8 cellular contexts compared by ENCODE assay signal in genomic region chrX:154398668-154399526, GRCh38. TPM values are rescaled to one million over a fixed set of nuclear protein-coding genes. Genes with fewer than 3 reads are reported as not detected.
DNase-seq lines count a peak whose midpoint lies in the region; ATAC-seq, FAIRE-seq and TF ChIP-seq lines count a peak whose summit lies in the region.

No MANE protein-coding gene starts in this region.

- no peaks in the 10 kb centered on the region for H3K4me1 ChIP-seq in HEK293 (ENCODE audit: control insufficient read depth, insufficient read depth, low read length)
- H3K4me1 ChIP-seq in mammary epithelial cell (ENCODE audit: insufficient read depth, low read length): peaks cover 9% of the 10 kb centered on the region
- no peaks in the 10 kb centered on the region for H3K4me1 ChIP-seq in small intestine (ENCODE audit: control insufficient read depth in 2 of 2, insufficient read depth in 1 of 2, low read depth in 1 of 2, low read length in 1 of 2)

- H3K36me3 Mint-ChIP-seq in WTC11: peaks cover 25% of the 10 kb centered on the region

- FAIRE-seq in small intestine (lab: Jason Lieb, UNC): no peak
- FAIRE-seq in H54 (lab: Jason Lieb, UNC): no peak

- peaks cover 16% of the 10 kb centered on the region for H3K4me1 Mint-ChIP-seq in WTC11

- H3K27ac ChIP-seq in HEK293 (ENCODE audit: extremely low read depth, low read depth, low read length) (peak overlapping the region; percentile 84), mammary epithelial cell (ENCODE audit: insufficient read depth, low read depth, low read length) (peak overlapping the region; percentile 91), small intestine (ENCODE audit: low read depth in 1 of 2, low read length in 1 of 2) (peak overlapping the region; percentile 94 to 100)

- intact Hi-C loops in mammary epithelial cell (cut with micrococcal nuclease): no loop called here

- POLR2A ChIA-PET in HEK293 (lab: Yijun Ruan, JAX): interaction anchor here (0.6 to 6.5 kb wide), 12 partner anchors 12 to 134 kb away, joined by 3 to 57 read pairs (median 7); partner anchors contain the start of genes DNASE1L1, EMD, FLNA and SLC10A3
- POLR2A ChIA-PET in WTC11 (lab: Charles Lee): interaction anchor here (1.1 to 2.6 kb wide), 7 partner anchors 10 to 29 kb away, joined by 4 to 12 read pairs (median 6); partner anchors contain the start of genes DNASE1L1 and EMD

- H3K9me3 Mint-ChIP-seq in WTC11: no peaks in the 10 kb centered on the region

- no peaks in the 10 kb centered on the region for H3K27me3 ChIP-seq in mammary epithelial cell (ENCODE audit: insufficient read depth, low read length)
- no peaks in the 10 kb centered on the region for H3K27me3 ChIP-seq in small intestine (ENCODE audit: control insufficient read depth in 2 of 2, insufficient read depth in 2 of 2, low read length in 2 of 2)

- no peak for TF ChIP-seq POLR2A in H54 (IDR thresholded peaks at IDR 0.05; ENCODE audit: low read depth, low read length)

- WGBS in mammary epithelial cell (ENCODE audit: low coverage, missing lambda C conversion rate): 39% methylated on average over 45 of the region's 49 CpGs
- 1 to 48% (median 8%) methylated on average over 46 to 49 of the region's 49 CpGs for WGBS in small intestine, 3 donors

- DNase-seq in COLO668 (lab: John Stamatoyannopoulos, UW; ENCODE audit: unreplicated experiment) (peak; percentile 93), NCI-H2107 treated with DMSO at 0.1 percent for 48 hours (lab: John Stamatoyannopoulos, UW; ENCODE audit: unreplicated experiment) (peak; percentile 43), WTC11 (ENCODE audit: low spot score) (peak; percentile 72), mammary epithelial cell (peak; percentile 61), inferior parietal cortex (ENCODE audit: extremely low spot score) (peak; percentile 74), small intestine (peak; percentile 81), H54 (ENCODE audit: insufficient read length, low spot score) (no peak)

- in situ Hi-C loops in mammary epithelial cell (cut with MboI; ENCODE audit: low sequenced_read_pairs in 2 of 2): no loop called here

- H3K36me3 ChIP-seq in HEK293 (ENCODE audit: control insufficient read depth in 2 of 2, insufficient read depth in 1 of 2, low read length in 2 of 2) (peaks cover 0 to 44% of the 10 kb centered on the region in 2 experiments; a peak in 1 of 3 replicates), mammary epithelial cell (ENCODE audit: insufficient read depth, low read length) (peaks cover 8% of the 10 kb centered on the region), small intestine (ENCODE audit: control insufficient read depth in 2 of 2, insufficient read depth in 2 of 2, low read length in 2 of 2) (peaks cover 0 to 3% of the 10 kb centered on the region in 2 donors)

- no peak for ATAC-seq in WTC11

- BruUV-seq in mammary epithelial cell (replicated peaks; lab: Mats Ljungman, UMichigan): TSS peak; percentile 72

- H3K4me3 ChIP-seq in HEK293 (ENCODE audit: low read depth, low read length) (peak overlapping the region; percentile 66), mammary epithelial cell (replicated peaks in 1 of 3; ENCODE audit: insufficient read depth in 1 of 3, low read depth in 2 of 3, low read length in 3 of 3) (peak overlapping the region; percentile 61 to 87 (median 81)), small intestine (ENCODE audit: low read depth in 1 of 2, low read length in 2 of 2) (peak overlapping the region; percentile 61 to 78)

- no peaks in the 10 kb centered on the region for H4K20me1 ChIP-seq in mammary epithelial cell (ENCODE audit: insufficient read depth, low read length)

- peak overlapping the region; percentile 94 for H3K9ac ChIP-seq in mammary epithelial cell (ENCODE audit: insufficient read depth, low read length)

- dilution Hi-C loops in mammary epithelial cell (cut with HindIII; ENCODE audit: low sequenced_read_pairs): no loop called here

- TF ChIP-seq CTCF in HEK293 (tag by site-specific recombination; IDR thresholded peaks at IDR 0.05) (peak; percentile 91), WTC11 (IDR thresholded peaks at IDR 0.05) (peak; percentile 73), mammary epithelial cell (conservative IDR thresholded peaks at IDR 0.05 in 1 of 2, IDR thresholded peaks at IDR 0.05 in 1 of 2; ENCODE audit: extremely low read depth in 1 of 2, insufficient read depth in 1 of 2, low read depth in 1 of 2, low read length in 2 of 2) (peak; percentile 57 to 70)

- CTCF ChIA-PET in HEK293 (lab: Yijun Ruan, JAX) (interaction anchor here (0.6 to 1.9 kb wide), 16 partner anchors 9 to 136 kb away, joined by 3 to 8 read pairs (median 4); partner anchors contain the start of gene DNASE1L1), WTC11 (lab: Charles Lee) (interaction anchor here (2.8 kb wide), 1 partner anchor 128 kb away, joined by 7 read pairs; no protein-coding TSS in a partner anchor), mammary epithelial cell (lab: Charles Lee; ENCODE audit: low non-redundant PET) (no interaction called here)

- no peak overlapping the region for H2AFZ ChIP-seq in mammary epithelial cell (ENCODE audit: low read depth, low read length)

- peak overlapping the region; percentile 99 for H3K27ac Mint-ChIP-seq in WTC11

- H3K9me3 ChIP-seq in HEK293 (ENCODE audit: control insufficient read depth, insufficient read depth, low read depth, low read length) (no peaks in the 10 kb centered on the region), mammary epithelial cell (replicated peaks; ENCODE audit: insufficient read depth, low read length) (peaks cover 4% of the 10 kb centered on the region), small intestine (ENCODE audit: control insufficient read depth, low read depth) (no peaks in the 10 kb centered on the region)

- peaks cover 21% of the 10 kb centered on the region for H3K79me2 ChIP-seq in mammary epithelial cell (ENCODE audit: insufficient read depth, low read length)

- no peaks in the 10 kb centered on the region for H3K27me3 Mint-ChIP-seq in WTC11 (ENCODE audit: low read depth)

- peak overlapping the region; percentile 97 for H3K4me3 Mint-ChIP-seq in WTC11

- peak overlapping the region; percentile 58 for H3K4me2 ChIP-seq in mammary epithelial cell (ENCODE audit: insufficient read depth, low read depth, low read length)

TF ChIP-seq in HEK293, 187 proteins besides CTCF, POLR2A, EP300 and RAD21 (continues in another document):
- 0 out of 2 replicates have a peak, but pooled peaks have one; percentile 14 for TF ChIP-seq ZNF501 (tag by site-specific recombination; IDR thresholded peaks at IDR 0.05)
- no peak for TF ChIP-seq ZNF133 (tag by site-specific recombination; IDR thresholded peaks at IDR 0.05)
- no peak for TF ChIP-seq ZNF138 (tag by site-specific recombination; IDR thresholded peaks at IDR 0.05; ENCODE audit: borderline replicate concordance)
- TF ChIP-seq ZNF76 (tag by site-specific recombination; IDR thresholded peaks at IDR 0.05; ENCODE audit: borderline replicate concordance, low read depth): peak; percentile 60; the same call in 1 of the 2 replicates

TF ChIP-seq in WTC11, 78 proteins besides CTCF, POLR2A, EP300 and RAD21:
- TF ChIP-seq ZMAT4 (CRISPR knock-in tag; IDR thresholded peaks at IDR 0.05) (0 out of 2 replicates have a peak, but pooled peaks have one; percentile 15), MLX (CRISPR knock-in tag; IDR thresholded peaks at IDR 0.05) (no peak), USF1 (CRISPR knock-in tag; IDR thresholded peaks at IDR 0.05) (peak; percentile 51; the same call in 1 of the 2 replicates)
TF ChIP-seq in WTC11: peak in this region for 2.

RNA-seq across cellular contexts. Expression of gene RPL10, which starts 0.7 kb away (rescaled TPM):
- total RNA-seq in WTC11 (2021) (2,241 to 2,474 TPM (median 2,438 TPM) in 3 replicates), mammary epithelial cell (1,000 to 10,000 TPM; 1,996 to 2,155 TPM)
- polyA plus RNA-seq in mammary epithelial cell (5,021 TPM), small intestine (1,000 to 10,000 TPM; 3,043 to 5,653 (median 5,246) TPM)
- 1,289 TPM for polyA minus RNA-seq in mammary epithelial cell

RNA-seq across cellular contexts. Expression of gene DNASE1L1, which starts 10.2 kb away (rescaled TPM):
- total RNA-seq in WTC11 (2021) (16.2 to 21.6 TPM (median 21.2 TPM) in 3 replicates), mammary epithelial cell (10 to 100 TPM; 17.8 to 30.5 TPM)
- polyA plus RNA-seq in mammary epithelial cell (25.2 TPM), small intestine (10 to 100 TPM; 17.0 to 24.0 (median 19.5) TPM)
- 20.6 TPM for polyA minus RNA-seq in mammary epithelial cell

RNA-seq across cellular contexts. Expression of gene TAFAZZIN, which starts 12.4 kb away (rescaled TPM):
- total RNA-seq in WTC11 (2021): 43.5 to 48.6 TPM (median 44.5 TPM) in 3 replicates
- total RNA-seq in mammary epithelial cell: 10 to 100 TPM; 19.5 to 31.0 TPM
- 18.6 TPM for polyA plus RNA-seq in mammary epithelial cell
- polyA minus RNA-seq in mammary epithelial cell: 22.8 TPM
- polyA plus RNA-seq in small intestine: 10 to 100 TPM; 31.8 to 78.3 (median 60.8) TPM

RNA-seq across cellular contexts. Expression of gene EMD, which starts 19.8 kb away (rescaled TPM):
- total RNA-seq in WTC11 (2021) (69.8 to 78.3 TPM (median 72.7 TPM) in 3 replicates), mammary epithelial cell (10 to 100 TPM; 22.7 to 71.9 TPM)
- polyA plus RNA-seq in mammary epithelial cell (51.6 TPM), small intestine (10 to 100 TPM; 37.6 to 82.3 (median 63.8) TPM)
- 55.3 TPM for polyA minus RNA-seq in mammary epithelial cell

RNA-seq across cellular contexts. Expression of gene FLNA, which starts 24.5 kb away (rescaled TPM):
- total RNA-seq in WTC11 (2021): 914 to 1,017 TPM (median 992 TPM) in 3 replicates
- 1,000 to 10,000 TPM; 1,826 to 3,975 TPM for total RNA-seq in mammary epithelial cell
- 681 TPM for polyA plus RNA-seq in mammary epithelial cell
- polyA minus RNA-seq in mammary epithelial cell: 2,798 TPM
- polyA plus RNA-seq in small intestine: 100 to 1,000 TPM in 1 of 3 donors, 10 to 100 TPM in 2; 19.2 to 251 (median 48.9) TPM
